24 cellular contexts compared by ENCODE assay signal in genomic region chr7:87747681-87748080, GRCh38.
"Had no signal": no experiment of that assay in that cellular context is flagged by ENCODE, and none has a peak within 500 bp of the region (broad histone marks: within the 10 kb centered on the region; RNA-seq: fewer than 3 reads in every experiment).

No MANE protein-coding gene starts in this region.

- H3K27ac ChIP-seq: dorsolateral prefrontal cortex, epithelial cell of prostate, gastrocnemius medialis, left lung, neutrophil, psoas muscle, skin epidermis, thoracic aorta, transverse colon, upper lobe of right lung, vagina had no signal

- H3K4me1 Mint-ChIP-seq: mesothelial cell of epicardium; nephron; stimulated activated naive B cell treated with anti-CD40 and anti-IgM and Interleukin-4, amounts not matched to agents 10 μg/mL and 1 μg/mL and 100 μg/mL, for 72 hours had no signal

- H3K27me3 Mint-ChIP-seq: stimulated activated naive CD8-positive, alpha-beta T cell treated with anti-CD3 and anti-CD28 coated beads, Interleukin-15, Interleukin-2, amounts not matched to agents 100 ng/mL and 50 ng/mL, for 24 hours had no signal

- H3K27ac Mint-ChIP-seq: mesothelial cell of epicardium; naive thymus-derived CD4-positive, alpha-beta T cell; nephron; stimulated activated naive B cell treated with anti-CD40 and anti-IgM and Interleukin-4, amounts not matched to agents 10 μg/mL and 1 μg/mL and 100 μg/mL, for 72 hours; stimulated activated naive CD8-positive, alpha-beta T cell treated with anti-CD3 and anti-CD28 coated beads, Interleukin-15, Interleukin-2, amounts not matched to agents 100 ng/mL and 50 ng/mL, for 24 hours had no signal

- H3K4me3 Mint-ChIP-seq: mesothelial cell of epicardium; naive thymus-derived CD4-positive, alpha-beta T cell; nephron; stimulated activated naive B cell treated with anti-CD40 and anti-IgM and Interleukin-4, amounts not matched to agents 10 μg/mL and 1 μg/mL and 100 μg/mL, for 72 hours; stimulated activated naive CD8-positive, alpha-beta T cell treated with anti-CD3 and anti-CD28 coated beads, Interleukin-15, Interleukin-2, amounts not matched to agents 100 ng/mL and 50 ng/mL, for 24 hours had no signal

- H3K4me1 ChIP-seq: gastrocnemius medialis, left lung, psoas muscle, transverse colon, upper lobe of right lung, vagina had no signal

- ATAC-seq: esophagus mucosa; gastrocnemius medialis; left cardiac atrium; left lung; naive thymus-derived CD4-positive, alpha-beta T cell; psoas muscle; right cardiac atrium; stimulated activated naive B cell treated with anti-CD40 and anti-IgM and Interleukin-4, amounts not matched to agents 10 μg/mL and 1 μg/mL and 100 μg/mL, for 72 hours; upper lobe of right lung had no signal

- H3K9me3 Mint-ChIP-seq: nephron; stimulated activated naive B cell treated with anti-CD40 and anti-IgM and Interleukin-4, amounts not matched to agents 10 μg/mL and 1 μg/mL and 100 μg/mL, for 72 hours; stimulated activated naive CD8-positive, alpha-beta T cell treated with anti-CD3 and anti-CD28 coated beads, Interleukin-15, Interleukin-2, amounts not matched to agents 100 ng/mL and 50 ng/mL, for 24 hours had no signal

- H3K4me3 ChIP-seq: dorsolateral prefrontal cortex, gastrocnemius medialis, left lung, psoas muscle, skin epidermis, thoracic aorta, transverse colon, upper lobe of right lung, vagina had no signal

- H3K36me3 ChIP-seq: gastrocnemius medialis, left lung, neutrophil, thoracic aorta, transverse colon, upper lobe of right lung, vagina had no signal

- DNase-seq: dorsolateral prefrontal cortex; effector CD4-positive, alpha-beta T cell; foreskin fibroblast; gastrocnemius medialis; head of caudate nucleus; left cardiac atrium; left lung; mesenchymal stem cell; psoas muscle; right cardiac atrium; stimulated activated CD4-positive, alpha-beta T cell treated with anti-CD3 and anti-CD28 coated beads, Interleukin-2, amount 100 ng/mL, for 48 hours; stimulated activated naive B cell treated with anti-CD40 and anti-IgM and Interleukin-4, amounts not matched to agents 10 μg/mL and 1 μg/mL and 100 μg/mL, for 72 hours; transverse colon; upper lobe of right lung had no signal

- H3K9me3 ChIP-seq: gastrocnemius medialis, neutrophil, psoas muscle, thoracic aorta, transverse colon, upper lobe of right lung, vagina had no signal

- H3K27me3 ChIP-seq: dorsolateral prefrontal cortex, gastrocnemius medialis, left lung, neutrophil, transverse colon, upper lobe of right lung, vagina had no signal

- H3K36me3 Mint-ChIP-seq: mesothelial cell of epicardium; naive thymus-derived CD4-positive, alpha-beta T cell; stimulated activated naive B cell treated with anti-CD40 and anti-IgM and Interleukin-4, amounts not matched to agents 10 μg/mL and 1 μg/mL and 100 μg/mL, for 72 hours had no signal
